In genomic region chr20:6611911-6612614, GRCh38 we compare ENCODE assay signal across 1 cellular context.
TF ChIP-seq lines count a peak whose summit lies in the region.

No MANE protein-coding gene starts in this region.

TF ChIP-seq in HepG2, 621 proteins besides CTCF, POLR2A, EP300 and RAD21 (continued from another document and continues in another):
- TF ChIP-seq FOXA1 (IDR thresholded peaks at IDR 0.05) (no peak), FOXA1 (CRISPR knock-in tag; IDR thresholded peaks at IDR 0.05) (peak; percentile 55), TBP (CRISPR knock-in tag; IDR thresholded peaks at IDR 0.05) (no peak), ZNF773 (CRISPR knock-in tag; IDR thresholded peaks at IDR 0.05; ENCODE audit: borderline replicate concordance) (no peak), ZNF556 (CRISPR knock-in tag; IDR thresholded peaks at IDR 0.05; ENCODE audit: borderline replicate concordance) (no peak), ZNF614 (CRISPR knock-in tag; IDR thresholded peaks at IDR 0.05; ENCODE audit: borderline replicate concordance) (peak; percentile 74), SIX4 (CRISPR knock-in tag; IDR thresholded peaks at IDR 0.05) (no peak), ZBTB3 (CRISPR knock-in tag; IDR thresholded peaks at IDR 0.05; ENCODE audit: borderline replicate concordance, low read depth) (no peak), SRSF9 (IDR thresholded peaks at IDR 0.05; ENCODE audit: borderline replicate concordance, insufficient read depth, low read depth, low read length, poor library complexity, severe bottlenecking) (no peak), UBTF (CRISPR knock-in tag; IDR thresholded peaks at IDR 0.05) (no peak), AKNA (CRISPR knock-in tag; IDR thresholded peaks at IDR 0.05; ENCODE audit: borderline replicate concordance) (no peak), ZNF740 (CRISPR knock-in tag; IDR thresholded peaks at IDR 0.05) (no peak), ZFP36L1 (CRISPR knock-in tag; IDR thresholded peaks at IDR 0.05) (0 out of 2 replicates have a peak, but pooled peaks have one; percentile 66), ZNF530 (CRISPR knock-in tag; IDR thresholded peaks at IDR 0.05; ENCODE audit: low read depth) (no peak), HDAC2 (CRISPR knock-in tag; IDR thresholded peaks at IDR 0.05) (no peak), PAXIP1 (CRISPR knock-in tag; conservative IDR thresholded peaks at IDR 0.05) (peak; percentile 48), ZBTB39 (CRISPR knock-in tag; IDR thresholded peaks at IDR 0.05) (no peak), NR2F2 (IDR thresholded peaks at IDR 0.05; ENCODE audit: borderline replicate concordance, low read depth) (no peak), ZNF160 (CRISPR knock-in tag; IDR thresholded peaks at IDR 0.05) (no peak), PATZ1 (CRISPR knock-in tag; IDR thresholded peaks at IDR 0.05) (no peak), TRAFD1 (CRISPR knock-in tag; IDR thresholded peaks at IDR 0.05; ENCODE audit: borderline replicate concordance) (no peak), YEATS4 (CRISPR knock-in tag; IDR thresholded peaks at IDR 0.05; ENCODE audit: borderline replicate concordance) (no peak), MED8 (CRISPR knock-in tag; IDR thresholded peaks at IDR 0.05; ENCODE audit: insufficient replicate concordance) (no peak), ATF4 (CRISPR knock-in tag; IDR thresholded peaks at IDR 0.05) (peak in 1 of 2 experiments; percentile 96; a peak in 2 of 4 replicates), FOSL2 (CRISPR knock-in tag; IDR thresholded peaks at IDR 0.05) (peak; percentile 65), KLF11 (CRISPR knock-in tag; IDR thresholded peaks at IDR 0.05) (no peak), ONECUT2 (CRISPR knock-in tag; IDR thresholded peaks at IDR 0.05) (peak; percentile 65; the same call in 1 of the 2 replicates), ELF3 (CRISPR knock-in tag; IDR thresholded peaks at IDR 0.05) (peak; percentile 74), ZNF784 (CRISPR knock-in tag; IDR thresholded peaks at IDR 0.05; ENCODE audit: borderline replicate concordance) (no peak), DPF2 (CRISPR knock-in tag; IDR thresholded peaks at IDR 0.05; ENCODE audit: borderline replicate concordance, low read depth) (no peak), PRDM10 (CRISPR knock-in tag; IDR thresholded peaks at IDR 0.05; ENCODE audit: low read depth) (peak; percentile 75; the same call in 1 of the 2 replicates), GTF2F1 (IDR thresholded peaks at IDR 0.05; ENCODE audit: low read length) (no peak), ZNF749 (CRISPR knock-in tag; IDR thresholded peaks at IDR 0.05; ENCODE audit: borderline replicate concordance) (no peak)
